ENCODE assay signal across 15 cellular contexts in genomic region chr9:113940077-113940476, GRCh38.
DNase-seq lines count a peak whose midpoint lies in the region; ATAC-seq, FAIRE-seq and TF ChIP-seq lines count a peak whose summit lies in the region.
"Had no signal": no experiment of that assay in that cellular context is flagged by ENCODE, and none has a peak within 500 bp of the region (broad histone marks: within the 10 kb centered on the region; RNA-seq: fewer than 3 reads in every experiment).

No MANE protein-coding gene starts in this region.

- DNase-seq in activated naive CD4-positive, alpha-beta T cell treated with anti-CD3 and anti-CD28 coated beads, Interleukin-2, amount 10 ng/mL, durations not matched to agents 7 days and 5 days = no peak
- no peak for DNase-seq in activated naive CD4-positive, alpha-beta T cell treated with anti-CD3 and anti-CD28 coated beads, Interleukin-2, amount 50 U/mL, for 72 hours (ENCODE audit: low spot score in 2 of 2)
- DNase-seq in SK-MEL-5 (ENCODE audit: low read depth, low spot score) (peak; percentile 41), fibroblast of villous mesenchyme (ENCODE audit: low read depth) (peak; percentile 48), pancreas (no peak), DMS153 treated with DMSO at 0.1 percent for 48 hours (lab: John Stamatoyannopoulos, UW; ENCODE audit: unreplicated experiment) (no peak), NCI-H1930 (lab: John Stamatoyannopoulos, UW) (no peak)
- DNase-seq in activated T-helper 1 cell treated with anti-CD3 and anti-CD28 coated beads, Interleukin-12 subunit alpha, Interleukin-12 subunit beta, Interleukin-2, Interleukin-4 antibody, amounts not matched to agents 30 ng/mL and 10 ng/mL and 1 ng/mL, durations not matched to agents 14 hours and 24 hours and 36 hours (ENCODE audit: low spot score) = no peak
- DNase-seq: AML-193; CD8-positive, alpha-beta memory T cell; GOT3; H9 had no signal

- H3K27me3 Mint-ChIP-seq in activated naive CD4-positive, alpha-beta T cell treated with anti-CD3 and anti-CD28 coated beads, Interleukin-2, amount 10 ng/mL, durations not matched to agents 7 days and 5 days = peaks cover 7% of the 10 kb centered on the region
- peaks cover 3% of the 10 kb centered on the region for H3K27me3 Mint-ChIP-seq in activated T-helper 1 cell treated with anti-CD3 and anti-CD28 coated beads, Interleukin-12 subunit alpha, Interleukin-12 subunit beta, Interleukin-2, Interleukin-4 antibody, amounts not matched to agents 30 ng/mL and 10 ng/mL and 1 ng/mL, durations not matched to agents 14 hours and 24 hours and 36 hours (ENCODE audit: insufficient read depth)

- H3K27ac ChIP-seq in pancreas = no peak overlapping the region
- H3K27ac ChIP-seq: 22Rv1, BLaER1 had no signal

- no peak overlapping the region for H3K4me3 ChIP-seq in fibroblast of villous mesenchyme (ENCODE audit: low read depth, low read length)
- H3K4me3 ChIP-seq in pancreas = no peak overlapping the region
- H3K4me3 ChIP-seq: BLaER1 had no signal

- intact Hi-C loops in pancreas (cut with DNase I) = no loop called here
- intact Hi-C loops in activated T-helper 1 cell treated with anti-CD3 and anti-CD28 coated beads, Interleukin-12 subunit alpha, Interleukin-12 subunit beta, Interleukin-2, Interleukin-4 antibody, amounts not matched to agents 30 ng/mL and 10 ng/mL and 1 ng/mL, durations not matched to agents 14 hours and 24 hours and 36 hours (cut with micrococcal nuclease) = no loop called here

- FAIRE-seq in pancreas (lab: Jason Lieb, UNC) = peak; percentile 56
- FAIRE-seq: HTR-8/SVneo had no signal

- peaks cover 3 to 9% (median 7%) of the 10 kb centered on the region in 3 donors for H3K4me1 ChIP-seq in pancreas

- H3K36me3 Mint-ChIP-seq in activated naive CD4-positive, alpha-beta T cell treated with anti-CD3 and anti-CD28 coated beads, Interleukin-2, amount 10 ng/mL, durations not matched to agents 7 days and 5 days = no peaks in the 10 kb centered on the region
- H3K36me3 Mint-ChIP-seq in activated naive CD4-positive, alpha-beta T cell treated with anti-CD3 and anti-CD28 coated beads, Interleukin-2, amount 50 U/mL, for 72 hours = no peaks in the 10 kb centered on the region
- H3K36me3 Mint-ChIP-seq in activated T-helper 1 cell treated with anti-CD3 and anti-CD28 coated beads, Interleukin-12 subunit alpha, Interleukin-12 subunit beta, Interleukin-2, Interleukin-4 antibody, amounts not matched to agents 30 ng/mL and 10 ng/mL and 1 ng/mL, durations not matched to agents 14 hours and 24 hours and 36 hours (ENCODE audit: low read depth) = no peaks in the 10 kb centered on the region
- H3K36me3 Mint-ChIP-seq: CD8-positive, alpha-beta memory T cell had no signal

- in situ Hi-C loops in SK-MEL-5 (cut with HindIII; ENCODE audit: low pct_unique_long_range_greater_than_20kb, low sequenced_read_pairs) = no loop called here

- no peaks in the 10 kb centered on the region for H3K4me1 Mint-ChIP-seq in activated naive CD4-positive, alpha-beta T cell treated with anti-CD3 and anti-CD28 coated beads, Interleukin-2, amount 10 ng/mL, durations not matched to agents 7 days and 5 days
- H3K4me1 Mint-ChIP-seq in activated T-helper 1 cell treated with anti-CD3 and anti-CD28 coated beads, Interleukin-12 subunit alpha, Interleukin-12 subunit beta, Interleukin-2, Interleukin-4 antibody, amounts not matched to agents 30 ng/mL and 10 ng/mL and 1 ng/mL, durations not matched to agents 14 hours and 24 hours and 36 hours (ENCODE audit: low read depth) = no peaks in the 10 kb centered on the region
- H3K4me1 Mint-ChIP-seq: CD8-positive, alpha-beta memory T cell had no signal

- TF ChIP-seq CTCF in fibroblast of villous mesenchyme (IDR thresholded peaks at IDR 0.05; ENCODE audit: insufficient read depth, low read depth, low read length) (no peak), pancreas (IDR thresholded peaks at IDR 0.05) (no peak)

- ATAC-seq in activated naive CD4-positive, alpha-beta T cell treated with anti-CD3 and anti-CD28 coated beads, Interleukin-2, amount 50 U/mL, for 72 hours = no peak
- ATAC-seq in pancreas = no peak

- H3K4me3 Mint-ChIP-seq in activated naive CD4-positive, alpha-beta T cell treated with anti-CD3 and anti-CD28 coated beads, Interleukin-2, amount 10 ng/mL, durations not matched to agents 7 days and 5 days = no peak overlapping the region
- no peak overlapping the region for H3K4me3 Mint-ChIP-seq in activated T-helper 1 cell treated with anti-CD3 and anti-CD28 coated beads, Interleukin-12 subunit alpha, Interleukin-12 subunit beta, Interleukin-2, Interleukin-4 antibody, amounts not matched to agents 30 ng/mL and 10 ng/mL and 1 ng/mL, durations not matched to agents 14 hours and 24 hours and 36 hours
- H3K4me3 Mint-ChIP-seq: CD8-positive, alpha-beta memory T cell; H9 had no signal

- CTCF ChIA-PET in activated naive CD4-positive, alpha-beta T cell treated with anti-CD3 and anti-CD28 coated beads, Interleukin-2, amount 10 ng/mL, durations not matched to agents 7 days and 5 days (lab: Charles Lee) = no interaction called here

- no peaks in the 10 kb centered on the region for H3K9me3 Mint-ChIP-seq in activated naive CD4-positive, alpha-beta T cell treated with anti-CD3 and anti-CD28 coated beads, Interleukin-2, amount 10 ng/mL, durations not matched to agents 7 days and 5 days
- H3K9me3 Mint-ChIP-seq in activated naive CD4-positive, alpha-beta T cell treated with anti-CD3 and anti-CD28 coated beads, Interleukin-2, amount 50 U/mL, for 72 hours = no peaks in the 10 kb centered on the region
- no peaks in the 10 kb centered on the region for H3K9me3 Mint-ChIP-seq in activated T-helper 1 cell treated with anti-CD3 and anti-CD28 coated beads, Interleukin-12 subunit alpha, Interleukin-12 subunit beta, Interleukin-2, Interleukin-4 antibody, amounts not matched to agents 30 ng/mL and 10 ng/mL and 1 ng/mL, durations not matched to agents 14 hours and 24 hours and 36 hours
- H3K9me3 Mint-ChIP-seq: H9 had no signal

- H3K9me3 ChIP-seq in pancreas = no peaks in the 10 kb centered on the region

- peak overlapping the region; percentile 46 for H3K27ac Mint-ChIP-seq in activated naive CD4-positive, alpha-beta T cell treated with anti-CD3 and anti-CD28 coated beads, Interleukin-2, amount 10 ng/mL, durations not matched to agents 7 days and 5 days
- H3K27ac Mint-ChIP-seq in activated naive CD4-positive, alpha-beta T cell treated with anti-CD3 and anti-CD28 coated beads, Interleukin-2, amount 50 U/mL, for 72 hours = no peak overlapping the region
- no peak overlapping the region for H3K27ac Mint-ChIP-seq in activated T-helper 1 cell treated with anti-CD3 and anti-CD28 coated beads, Interleukin-12 subunit alpha, Interleukin-12 subunit beta, Interleukin-2, Interleukin-4 antibody, amounts not matched to agents 30 ng/mL and 10 ng/mL and 1 ng/mL, durations not matched to agents 14 hours and 24 hours and 36 hours

- no peaks in the 10 kb centered on the region for H3K36me3 ChIP-seq in pancreas

- no peaks in the 10 kb centered on the region for H3K27me3 ChIP-seq in pancreas
- H3K27me3 ChIP-seq: BLaER1 had no signal

Comparison
In these comparisons a context has a peak if more than half of its experiments do, and no peak if none do; other contexts are left out.
1. DNase-seq: peak in SK-MEL-5 (single experiment) and fibroblast of villous mesenchyme (single experiment); none in activated naive CD4-positive, alpha-beta T cell treated with anti-CD3 and anti-CD28 coated beads, Interleukin-2, amount 10 ng/mL, durations not matched to agents 7 days and 5 days (single experiment), activated naive CD4-positive, alpha-beta T cell treated with anti-CD3 and anti-CD28 coated beads, Interleukin-2, amount 50 U/mL, for 72 hours (0 of 2), pancreas (0 of 6), DMS153 treated with DMSO at 0.1 percent for 48 hours (single experiment), activated T-helper 1 cell treated with anti-CD3 and anti-CD28 coated beads, Interleukin-12 subunit alpha, Interleukin-12 subunit beta, Interleukin-2, Interleukin-4 antibody, amounts not matched to agents 30 ng/mL and 10 ng/mL and 1 ng/mL, durations not matched to agents 14 hours and 24 hours and 36 hours (single experiment) and NCI-H1930 (0 of 2).